15 cellular contexts compared by ENCODE assay signal in genomic region chr4:185309770-185310169, GRCh38.
DNase-seq lines count a peak whose midpoint lies in the region; ATAC-seq and TF ChIP-seq lines count a peak whose summit lies in the region.
"Had no signal": no experiment of that assay in that cellular context is flagged by ENCODE, and none has a peak within 500 bp of the region (broad histone marks: within the 10 kb centered on the region; RNA-seq: fewer than 3 reads in every experiment).

No MANE protein-coding gene starts in this region.

- peaks cover 2% of the 10 kb centered on the region for H3K4me1 Mint-ChIP-seq in activated naive CD8-positive, alpha-beta T cell treated with anti-CD3 and anti-CD28 coated beads for 36 hours

- intact Hi-C loops in lower lobe of right lung (cut with DNase I) = no loop called here

- H3K4me1 ChIP-seq in lower lobe of right lung = no peaks in the 10 kb centered on the region

- H3K4me3 ChIP-seq in GM12864 (ENCODE audit: low read depth, low read length) (no peak overlapping the region), lower lobe of right lung (no peak overlapping the region)
- H3K4me3 ChIP-seq: lung had no signal

- no peak overlapping the region for H3K4me3 Mint-ChIP-seq in activated naive CD8-positive, alpha-beta T cell treated with anti-CD3 and anti-CD28 coated beads for 36 hours
- H3K4me3 Mint-ChIP-seq: activated CD4-positive, alpha-beta T cell treated with anti-CD3 and anti-CD28 coated beads, Interleukin-2, amount 10 ng/mL, durations not matched to agents 24 days and 14 days; activated naive CD4-positive, alpha-beta T cell treated with anti-CD3 and anti-CD28 coated beads, Interleukin-2, amount 10 ng/mL, durations not matched to agents 7 days and 5 days; dendritic cell treated with granulocyte-macrophage colony-stimulating factor and Interleukin-4, amounts not matched to agents 40 ng/mL and 50 ng/mL, for 4 days had no signal

- H3K36me3 ChIP-seq in lower lobe of right lung = peaks cover 52% of the 10 kb centered on the region

- peaks cover 32% of the 10 kb centered on the region for H3K36me3 Mint-ChIP-seq in activated naive CD8-positive, alpha-beta T cell treated with anti-CD3 and anti-CD28 coated beads for 36 hours

- H3K9me3 ChIP-seq in lower lobe of right lung = no peaks in the 10 kb centered on the region

- peak; percentile 56 for ATAC-seq in GM19395 (IDR thresholded peaks at IDR 0.05; ENCODE audit: unreplicated experiment)
- ATAC-seq in HG02798 (IDR thresholded peaks at IDR 0.05; ENCODE audit: poor library complexity, unreplicated experiment) = peak; percentile 67
- ATAC-seq in HG03520 (IDR thresholded peaks at IDR 0.05; ENCODE audit: unreplicated experiment) = peak; percentile 42
- ATAC-seq in lower lobe of right lung = no peak
- no peak for ATAC-seq in SK-N-SH treated with all-trans-retinoic acid at 6 μM for 48 hours

- H3K27ac Mint-ChIP-seq in activated naive CD8-positive, alpha-beta T cell treated with anti-CD3 and anti-CD28 coated beads for 36 hours = no peak overlapping the region
- H3K27ac Mint-ChIP-seq: activated CD4-positive, alpha-beta T cell treated with anti-CD3 and anti-CD28 coated beads, Interleukin-2, amount 10 ng/mL, durations not matched to agents 24 days and 14 days; activated naive CD4-positive, alpha-beta T cell treated with anti-CD3 and anti-CD28 coated beads, Interleukin-2, amount 10 ng/mL, durations not matched to agents 7 days and 5 days; dendritic cell treated with granulocyte-macrophage colony-stimulating factor and Interleukin-4, amounts not matched to agents 40 ng/mL and 50 ng/mL, for 4 days had no signal

- no peaks in the 10 kb centered on the region for H3K27me3 ChIP-seq in lower lobe of right lung (ENCODE audit: low read depth)

- DNase-seq in GM12864 (ENCODE audit: low read depth) (peak; percentile 81), lower lobe of right lung (no peak), NOMO-1 treated with DMSO at 0.1 percent for 48 hours (lab: John Stamatoyannopoulos, UW; ENCODE audit: unreplicated experiment) (no peak)
- no peak for DNase-seq in activated naive CD8-positive, alpha-beta T cell treated with anti-CD3 and anti-CD28 coated beads for 36 hours
- DNase-seq: activated naive CD4-positive, alpha-beta T cell treated with anti-CD3 and anti-CD28 coated beads, Interleukin-2, amount 10 ng/mL, durations not matched to agents 7 days and 5 days; foreskin melanocyte; NCI-H1930 had no signal

- no peaks in the 10 kb centered on the region for H3K9me3 Mint-ChIP-seq in activated naive CD8-positive, alpha-beta T cell treated with anti-CD3 and anti-CD28 coated beads for 36 hours
- H3K9me3 Mint-ChIP-seq: activated CD4-positive, alpha-beta T cell treated with anti-CD3 and anti-CD28 coated beads, Interleukin-2, amount 10 ng/mL, durations not matched to agents 24 days and 14 days; activated naive CD4-positive, alpha-beta T cell treated with anti-CD3 and anti-CD28 coated beads, Interleukin-2, amount 10 ng/mL, durations not matched to agents 7 days and 5 days; dendritic cell treated with granulocyte-macrophage colony-stimulating factor and Interleukin-4, amounts not matched to agents 40 ng/mL and 50 ng/mL, for 4 days had no signal

- H3K27ac ChIP-seq in lower lobe of right lung = no peak overlapping the region
- H3K27ac ChIP-seq: RWPE1 had no signal

- no peaks in the 10 kb centered on the region for H3K27me3 Mint-ChIP-seq in activated naive CD8-positive, alpha-beta T cell treated with anti-CD3 and anti-CD28 coated beads for 36 hours
- H3K27me3 Mint-ChIP-seq: activated CD4-positive, alpha-beta T cell treated with anti-CD3 and anti-CD28 coated beads, Interleukin-2, amount 10 ng/mL, durations not matched to agents 24 days and 14 days; activated naive CD4-positive, alpha-beta T cell treated with anti-CD3 and anti-CD28 coated beads, Interleukin-2, amount 10 ng/mL, durations not matched to agents 7 days and 5 days; dendritic cell treated with granulocyte-macrophage colony-stimulating factor and Interleukin-4, amounts not matched to agents 40 ng/mL and 50 ng/mL, for 4 days had no signal

- TF ChIP-seq CTCF in GM12864 (IDR thresholded peaks at IDR 0.05; ENCODE audit: low read depth, low read length, missing control alignments) (no peak), lower lobe of right lung (IDR thresholded peaks at IDR 0.05) (no peak)

TF ChIP-seq in SK-N-SH treated with all-trans-retinoic acid at 6 μM for 48 hours, 23 proteins besides CTCF, POLR2A, EP300 and RAD21:
- TF ChIP-seq ZNF8 (CRISPR knock-in tag; IDR thresholded peaks at IDR 0.05) = no peak
- TF ChIP-seq PPARA (CRISPR knock-in tag; IDR thresholded peaks at IDR 0.05; ENCODE audit: borderline replicate concordance) = no peak
- TF ChIP-seq, protein P1, sequence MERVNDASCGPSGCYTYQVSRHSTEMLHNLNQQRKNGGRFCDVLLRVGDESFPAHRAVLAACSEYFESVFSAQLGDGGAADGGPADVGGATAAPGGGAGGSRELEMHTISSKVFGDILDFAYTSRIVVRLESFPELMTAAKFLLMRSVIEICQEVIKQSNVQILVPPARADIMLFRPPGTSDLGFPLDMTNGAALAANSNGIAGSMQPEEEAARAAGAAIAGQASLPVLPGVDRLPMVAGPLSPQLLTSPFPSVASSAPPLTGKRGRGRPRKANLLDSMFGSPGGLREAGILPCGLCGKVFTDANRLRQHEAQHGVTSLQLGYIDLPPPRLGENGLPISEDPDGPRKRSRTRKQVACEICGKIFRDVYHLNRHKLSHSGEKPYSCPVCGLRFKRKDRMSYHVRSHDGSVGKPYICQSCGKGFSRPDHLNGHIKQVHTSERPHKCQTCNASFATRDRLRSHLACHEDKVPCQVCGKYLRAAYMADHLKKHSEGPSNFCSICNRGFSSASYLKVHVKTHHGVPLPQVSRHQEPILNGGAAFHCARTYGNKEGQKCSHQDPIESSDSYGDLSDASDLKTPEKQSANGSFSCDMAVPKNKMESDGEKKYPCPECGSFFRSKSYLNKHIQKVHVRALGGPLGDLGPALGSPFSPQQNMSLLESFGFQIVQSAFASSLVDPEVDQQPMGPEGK (CRISPR knock-in tag; IDR thresholded peaks at IDR 0.05; ENCODE audit: borderline replicate concordance) = no peak
- no peak for TF ChIP-seq BACH2 (CRISPR knock-in tag; IDR thresholded peaks at IDR 0.05; ENCODE audit: borderline replicate concordance)
- TF ChIP-seq SNAI2 (CRISPR knock-in tag; IDR thresholded peaks at IDR 0.05) = no peak
- TF ChIP-seq, protein P2, sequence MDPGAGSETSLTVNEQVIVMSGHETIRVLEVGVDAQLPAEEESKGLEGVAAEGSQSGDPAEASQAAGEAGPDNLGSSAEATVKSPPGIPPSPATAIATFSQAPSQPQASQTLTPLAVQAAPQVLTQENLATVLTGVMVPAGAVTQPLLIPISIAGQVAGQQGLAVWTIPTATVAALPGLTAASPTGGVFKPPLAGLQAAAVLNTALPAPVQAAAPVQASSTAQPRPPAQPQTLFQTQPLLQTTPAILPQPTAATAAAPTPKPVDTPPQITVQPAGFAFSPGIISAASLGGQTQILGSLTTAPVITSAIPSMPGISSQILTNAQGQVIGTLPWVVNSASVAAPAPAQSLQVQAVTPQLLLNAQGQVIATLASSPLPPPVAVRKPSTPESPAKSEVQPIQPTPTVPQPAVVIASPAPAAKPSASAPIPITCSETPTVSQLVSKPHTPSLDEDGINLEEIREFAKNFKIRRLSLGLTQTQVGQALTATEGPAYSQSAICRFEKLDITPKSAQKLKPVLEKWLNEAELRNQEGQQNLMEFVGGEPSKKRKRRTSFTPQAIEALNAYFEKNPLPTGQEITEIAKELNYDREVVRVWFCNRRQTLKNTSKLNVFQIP (CRISPR knock-in tag; IDR thresholded peaks at IDR 0.05; ENCODE audit: borderline replicate concordance, low read depth) = no peak
- TF ChIP-seq GLIS3 (CRISPR knock-in tag; IDR thresholded peaks at IDR 0.05) = no peak
- TF ChIP-seq ISL1 (CRISPR knock-in tag; IDR thresholded peaks at IDR 0.05) = no peak
- no peak for TF ChIP-seq TCF4 (CRISPR knock-in tag; IDR thresholded peaks at IDR 0.05; ENCODE audit: borderline replicate concordance)
- TF ChIP-seq, protein P3, sequence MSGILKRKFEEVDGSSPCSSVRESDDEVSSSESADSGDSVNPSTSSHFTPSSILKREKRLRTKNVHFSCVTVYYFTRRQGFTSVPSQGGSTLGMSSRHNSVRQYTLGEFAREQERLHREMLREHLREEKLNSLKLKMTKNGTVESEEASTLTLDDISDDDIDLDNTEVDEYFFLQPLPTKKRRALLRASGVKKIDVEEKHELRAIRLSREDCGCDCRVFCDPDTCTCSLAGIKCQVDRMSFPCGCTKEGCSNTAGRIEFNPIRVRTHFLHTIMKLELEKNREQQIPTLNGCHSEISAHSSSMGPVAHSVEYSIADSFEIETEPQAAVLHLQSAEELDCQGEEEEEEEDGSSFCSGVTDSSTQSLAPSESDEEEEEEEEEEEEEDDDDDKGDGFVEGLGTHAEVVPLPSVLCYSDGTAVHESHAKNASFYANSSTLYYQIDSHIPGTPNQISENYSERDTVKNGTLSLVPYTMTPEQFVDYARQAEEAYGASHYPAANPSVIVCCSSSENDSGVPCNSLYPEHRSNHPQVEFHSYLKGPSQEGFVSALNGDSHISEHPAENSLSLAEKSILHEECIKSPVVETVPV (CRISPR knock-in tag; IDR thresholded peaks at IDR 0.05) = no peak
- TF ChIP-seq ZFP30 (CRISPR knock-in tag; IDR thresholded peaks at IDR 0.05) = no peak
- TF ChIP-seq, protein P4, sequence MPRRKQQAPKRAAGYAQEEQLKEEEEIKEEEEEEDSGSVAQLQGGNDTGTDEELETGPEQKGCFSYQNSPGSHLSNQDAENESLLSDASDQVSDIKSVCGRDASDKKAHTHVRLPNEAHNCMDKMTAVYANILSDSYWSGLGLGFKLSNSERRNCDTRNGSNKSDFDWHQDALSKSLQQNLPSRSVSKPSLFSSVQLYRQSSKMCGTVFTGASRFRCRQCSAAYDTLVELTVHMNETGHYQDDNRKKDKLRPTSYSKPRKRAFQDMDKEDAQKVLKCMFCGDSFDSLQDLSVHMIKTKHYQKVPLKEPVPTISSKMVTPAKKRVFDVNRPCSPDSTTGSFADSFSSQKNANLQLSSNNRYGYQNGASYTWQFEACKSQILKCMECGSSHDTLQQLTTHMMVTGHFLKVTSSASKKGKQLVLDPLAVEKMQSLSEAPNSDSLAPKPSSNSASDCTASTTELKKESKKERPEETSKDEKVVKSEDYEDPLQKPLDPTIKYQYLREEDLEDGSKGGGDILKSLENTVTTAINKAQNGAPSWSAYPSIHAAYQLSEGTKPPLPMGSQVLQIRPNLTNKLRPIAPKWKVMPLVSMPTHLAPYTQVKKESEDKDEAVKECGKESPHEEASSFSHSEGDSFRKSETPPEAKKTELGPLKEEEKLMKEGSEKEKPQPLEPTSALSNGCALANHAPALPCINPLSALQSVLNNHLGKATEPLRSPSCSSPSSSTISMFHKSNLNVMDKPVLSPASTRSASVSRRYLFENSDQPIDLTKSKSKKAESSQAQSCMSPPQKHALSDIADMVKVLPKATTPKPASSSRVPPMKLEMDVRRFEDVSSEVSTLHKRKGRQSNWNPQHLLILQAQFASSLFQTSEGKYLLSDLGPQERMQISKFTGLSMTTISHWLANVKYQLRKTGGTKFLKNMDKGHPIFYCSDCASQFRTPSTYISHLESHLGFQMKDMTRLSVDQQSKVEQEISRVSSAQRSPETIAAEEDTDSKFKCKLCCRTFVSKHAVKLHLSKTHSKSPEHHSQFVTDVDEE (CRISPR knock-in tag; IDR thresholded peaks at IDR 0.05) = no peak

Comparison
In these comparisons a context has a peak if more than half of its experiments do, and no peak if none do; other contexts are left out.
1. ATAC-seq: peak in GM19395 (single experiment), HG02798 (single experiment) and HG03520 (single experiment); none in lower lobe of right lung (0 of 2) and SK-N-SH treated with all-trans-retinoic acid at 6 μM for 48 hours (single experiment).